1 cellular context compared by ENCODE assay signal in the genomic region with DNA sequence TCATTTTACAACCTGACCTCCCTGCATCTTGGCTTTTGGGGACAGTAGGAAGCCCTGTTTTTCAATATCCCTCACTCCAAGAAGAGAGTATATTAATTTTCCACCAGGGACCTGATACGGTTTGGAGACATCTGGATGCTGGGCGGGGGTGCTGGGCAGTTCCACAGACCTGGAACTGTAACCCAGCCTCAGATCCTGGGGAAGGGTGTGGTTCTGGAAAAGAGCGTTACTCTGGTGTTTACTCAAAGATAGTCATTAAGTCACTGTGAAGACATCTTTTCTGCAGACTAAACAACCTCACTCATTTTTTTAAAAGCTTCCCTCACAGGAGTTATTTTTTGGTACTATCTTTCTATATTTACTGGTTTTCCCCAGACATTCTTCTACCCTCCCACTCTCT.
TF ChIP-seq lines count a peak whose summit lies in the region.

No MANE protein-coding gene starts in this region.

TF ChIP-seq in IMR-90, 13 proteins besides CTCF, POLR2A, EP300 and RAD21:
- TF ChIP-seq RCOR1 (IDR thresholded peaks at IDR 0.05; ENCODE audit: insufficient replicate concordance, low read length) (no peak), CHD1 (IDR thresholded peaks at IDR 0.05; ENCODE audit: low read depth, low read length) (no peak)
